In genomic region chr9:5870020-5870339, GRCh38 we compare ENCODE assay signal across 13 cellular contexts. TPM values are rescaled to one million over a fixed set of nuclear protein-coding genes. Genes with fewer than 3 reads are reported as not detected.
A peak's percentile ranks its signal among the peaks of the same experiment; 100 is the strongest.
DNase-seq lines count a peak whose midpoint lies in the region; ATAC-seq, FAIRE-seq and TF ChIP-seq lines count a peak whose summit lies in the region.
"Had no signal": no experiment of that assay in that cellular context is flagged by ENCODE, and none has a peak within 500 bp of the region (broad histone marks: within the 10 kb centered on the region; RNA-seq: fewer than 3 reads in every experiment).

No MANE protein-coding gene starts in this region.

- peaks cover 20% of the 10 kb centered on the region for H3K4me1 ChIP-seq in HepG2 (ENCODE audit: insufficient read depth, low read length)
- H3K4me1 ChIP-seq in right lobe of liver = no peaks in the 10 kb centered on the region
- peaks cover 13% of the 10 kb centered on the region for H3K4me1 ChIP-seq in Loucy (ENCODE audit: insufficient read depth, low read length, poor library complexity, severe bottlenecking)
- H3K4me1 ChIP-seq in H1 (replicated peaks in 1 of 4; ENCODE audit: control insufficient read depth in 3 of 4, insufficient read depth in 4 of 4, low read length in 3 of 4) = peaks cover 0 to 2% (median 2%) of the 10 kb centered on the region in 4 experiments; a peak in 4 of 7 replicates
- no peaks in the 10 kb centered on the region for H3K4me1 ChIP-seq in upper lobe of right lung
- H3K4me1 ChIP-seq: SJCRH30 had no signal

- 21% methylated on average over 2 of the region's 2 CpGs for WGBS in HepG2 (ENCODE audit: low lambda C conversion rate)
- 56% methylated on average over 1 of the region's 2 CpGs for WGBS in right lobe of liver (ENCODE audit: insufficient coverage, low coverage, low lambda C conversion rate, missing lambda C conversion rate)
- 59% methylated on average over 2 of the region's 2 CpGs; no CpG with 5 or more reads in 1 of the 2 experiments for WGBS in H1 (ENCODE audit: extremely low coverage in 1 of 2, insufficient coverage in 1 of 2, insufficient read length in 1 of 2, insufficient replicate concordance in 2 of 2, low coverage in 1 of 2, low lambda C conversion rate in 2 of 2, missing lambda C conversion rate in 1 of 2), 2 experiments

- H3K4me2 ChIP-seq in HepG2 (ENCODE audit: low read depth, low read length) (peak overlapping the region; percentile 54), Loucy (ENCODE audit: low read depth, low read length, poor library complexity, severe bottlenecking) (no peak overlapping the region), H1 (ENCODE audit: insufficient read depth in 1 of 2, low read depth in 2 of 2, low read length in 2 of 2) (no peak overlapping the region)

- H2BK12ac ChIP-seq in H1 (ENCODE audit: low read depth, low read length) = no peak overlapping the region

- no peak for TF ChIP-seq POLR2A in HepG2 (IDR thresholded peaks at IDR 0.05; ENCODE audit: insufficient read depth in 1 of 2, low read depth in 2 of 2, low read length in 2 of 2)
- no peak for TF ChIP-seq POLR2A in right lobe of liver (IDR thresholded peaks at IDR 0.05)
- no peak for TF ChIP-seq POLR2A in H1 (IDR thresholded peaks at IDR 0.05; ENCODE audit: control extremely low read depth in 1 of 2, low read depth in 2 of 2, low read length in 2 of 2)

- H3K23ac ChIP-seq in H1 (ENCODE audit: insufficient read length) = no peak overlapping the region

- H3K27ac ChIP-seq in HepG2 (ENCODE audit: extremely low read length, insufficient read depth, low read length) (no peak overlapping the region), right lobe of liver (no peak overlapping the region), H1 (ENCODE audit: low read depth, low read length) (no peak overlapping the region), upper lobe of right lung (no peak overlapping the region)
- H3K27ac ChIP-seq: SJCRH30 had no signal

- no peaks in the 10 kb centered on the region for H3F3A ChIP-seq in Loucy (ENCODE audit: low read depth)

- H3K56ac ChIP-seq in H1 (replicated peaks; ENCODE audit: insufficient read length, low read depth, low read length) = no peak overlapping the region

- H3K9ac ChIP-seq in HepG2 (ENCODE audit: insufficient read depth, low read depth, low read length) (no peak overlapping the region), Loucy (ENCODE audit: low read depth, low read length, poor library complexity, severe bottlenecking) (no peak overlapping the region), H1 (replicated peaks in 1 of 4; ENCODE audit: extremely low read depth in 1 of 4, low read depth in 3 of 4, low read length in 3 of 4) (no peak overlapping the region)

- in situ Hi-C loops in HepG2 (cut with HindIII; ENCODE audit: extremely low pct_ligation_motif_present, low pct_unique_long_range_greater_than_20kb) (loop anchor here (10.0 kb wide), 1 partner anchor 435 kb away; no protein-coding TSS in a partner anchor), GM13976 (cut with MboI; ENCODE audit: low sequenced_read_pairs, unreplicated experiment) (no loop called here)

- no peak for TF ChIP-seq RAD21 in HepG2 (CRISPR knock-in tag; IDR thresholded peaks at IDR 0.05)
- TF ChIP-seq RAD21 in H1 (IDR thresholded peaks at IDR 0.05 in 1 of 2, conservative IDR thresholded peaks at IDR 0.05 in 1 of 2; ENCODE audit: low read depth in 2 of 2, low read length in 2 of 2) = no peak

- H3K9me3 ChIP-seq in HepG2 (ENCODE audit: low read length) = no peaks in the 10 kb centered on the region
- no peaks in the 10 kb centered on the region for H3K9me3 ChIP-seq in right lobe of liver
- H3K9me3 ChIP-seq in Loucy (ENCODE audit: insufficient read depth, low read depth, low read length) = no peaks in the 10 kb centered on the region
- H3K9me3 ChIP-seq in H1 (ENCODE audit: insufficient read depth in 2 of 2, low read depth in 1 of 2, low read length in 1 of 2) = no peaks in the 10 kb centered on the region
- no peaks in the 10 kb centered on the region for H3K9me3 ChIP-seq in upper lobe of right lung
- H3K9me3 ChIP-seq: SJCRH30 had no signal

- no TSS peak for BruUV-seq in HepG2 (replicated peaks; lab: Mats Ljungman, UMichigan)

- H2BK20ac ChIP-seq in H1 (ENCODE audit: low read length) = no peak overlapping the region

- no peaks in the 10 kb centered on the region for H4K20me1 ChIP-seq in HepG2 (ENCODE audit: insufficient read depth, low read length)
- no peaks in the 10 kb centered on the region for H4K20me1 ChIP-seq in Loucy (ENCODE audit: insufficient read depth, low read length, poor library complexity, severe bottlenecking)
- no peaks in the 10 kb centered on the region for H4K20me1 ChIP-seq in H1 (replicated peaks in 1 of 2; ENCODE audit: control insufficient read depth in 1 of 2, insufficient read depth in 2 of 2, low read length in 2 of 2)

- no peak overlapping the region for H3K4ac ChIP-seq in H1 (replicated peaks; ENCODE audit: insufficient read length, low read depth, low read length)

- H3K36me3 ChIP-seq in HepG2 (replicated peaks in 1 of 2; ENCODE audit: control insufficient read depth in 1 of 2, insufficient read depth in 2 of 2, low read length in 2 of 2) = no peaks in the 10 kb centered on the region
- no peaks in the 10 kb centered on the region for H3K36me3 ChIP-seq in right lobe of liver
- no peaks in the 10 kb centered on the region for H3K36me3 ChIP-seq in Loucy (ENCODE audit: insufficient read depth, low read length)
- no peaks in the 10 kb centered on the region for H3K36me3 ChIP-seq in H1 (ENCODE audit: control insufficient read depth in 2 of 4, insufficient read depth in 4 of 4, low read length in 3 of 4)
- no peaks in the 10 kb centered on the region for H3K36me3 ChIP-seq in upper lobe of right lung
- H3K36me3 ChIP-seq: SJCRH30 had no signal

- H3K14ac ChIP-seq in H1 (ENCODE audit: insufficient read length) = no peak overlapping the region

- H2AFZ ChIP-seq in HepG2 (ENCODE audit: low read length) (no peak overlapping the region), Loucy (ENCODE audit: low read length) (peak overlapping the region; percentile 29; the same call in 1 of the 2 replicates), H1 (ENCODE audit: low read length) (peak overlapping the region; percentile 80)

- no peak overlapping the region for H2BK5ac ChIP-seq in H1 (ENCODE audit: low read depth, low read length)

- H3K79me1 ChIP-seq in H1 (ENCODE audit: low read depth, low read length) = no peaks in the 10 kb centered on the region

- H3K4me3 ChIP-seq in HepG2 (replicated peaks in 1 of 3; ENCODE audit: insufficient read depth in 1 of 3, low read depth in 2 of 3, low read length in 3 of 3) (0 out of 6 replicates have a peak overlapping the region, but pooled peaks of 1 of the 3 experiments have one; percentile 14), right lobe of liver (no peak overlapping the region), Loucy (ENCODE audit: low read length, poor library complexity, severe bottlenecking) (no peak overlapping the region), H1 (ENCODE audit: extremely low read depth in 1 of 4, insufficient read depth in 2 of 4, low read depth in 3 of 4, low read length in 4 of 4) (no peak overlapping the region), upper lobe of right lung (no peak overlapping the region)
- H3K4me3 ChIP-seq: SJCRH30 had no signal

- no peak for TF ChIP-seq CTCF in HepG2 (CRISPR knock-in tag; IDR thresholded peaks at IDR 0.05)
- TF ChIP-seq CTCF in right lobe of liver (IDR thresholded peaks at IDR 0.05) = no peak
- TF ChIP-seq CTCF in Loucy (conservative IDR thresholded peaks at IDR 0.05; ENCODE audit: low read length) = no peak
- TF ChIP-seq CTCF in H1 (IDR thresholded peaks at IDR 0.05; ENCODE audit: control extremely low read depth in 1 of 3, insufficient read depth in 1 of 3, low read depth in 1 of 3, low read length in 3 of 3) = no peak
- no peak for TF ChIP-seq CTCF in upper lobe of right lung (IDR thresholded peaks at IDR 0.05)
- no peak for TF ChIP-seq CTCF in GM13976 (IDR thresholded peaks at IDR 0.05; ENCODE audit: borderline replicate concordance, control extremely low read depth, extremely low read depth, insufficient read depth, missing control alignments)

- DNase-seq in HepG2 (ENCODE audit: low spot score) = no peak
- no peak for DNase-seq in right lobe of liver
- DNase-seq in H1 (ENCODE audit: low read depth in 1 of 2, low spot score in 2 of 2) = no peak
- no peak for DNase-seq in upper lobe of right lung
- DNase-seq in NOMO-1 (lab: John Stamatoyannopoulos, UW; ENCODE audit: unreplicated experiment in 2 of 2) = no peak
- DNase-seq in C1 segment of cervical spinal cord (lab: John Stamatoyannopoulos, UW) = no peak
- no peak for DNase-seq in GM13976 (ENCODE audit: low spot score)
- DNase-seq: ACHN, NCI-H187 treated with DMSO at 0.1 percent for 48 hours had no signal

- intact Hi-C loops in HepG2 (cut with micrococcal nuclease; ENCODE audit: unreplicated experiment) (no loop called here), right lobe of liver (cut with DNase I) (no loop called here), upper lobe of right lung (cut with DNase I) (no loop called here)

- POLR2A ChIA-PET in HepG2 (lab: Yijun Ruan, JAX) (no interaction called here), H1 (lab: Charles Lee; ENCODE audit: partially characterized antibody) (interaction anchor here (1.5 kb wide), 1 partner anchor 37 kb away, joined by 4 read pairs; the partner anchor contains the start of gene ERMP1)

- H3K23me2 ChIP-seq in H1 (ENCODE audit: low read depth, low read length) = no peaks in the 10 kb centered on the region

- H2AK5ac ChIP-seq in H1 (ENCODE audit: low read depth, low read length) = no peak overlapping the region

- ATAC-seq in HepG2 (peak; percentile 70), right lobe of liver (no peak), upper lobe of right lung (peak; percentile 10)
- ATAC-seq: PC-3 had no signal

- H3K79me2 ChIP-seq in HepG2 (ENCODE audit: insufficient read depth, low read length) (no peaks in the 10 kb centered on the region), Loucy (ENCODE audit: insufficient read depth, low read length) (no peaks in the 10 kb centered on the region), H1 (ENCODE audit: control insufficient read depth in 1 of 2, insufficient read depth in 2 of 2, low read length in 2 of 2) (no peaks in the 10 kb centered on the region)

- H2BK15ac ChIP-seq in H1 (ENCODE audit: low read length) = no peak overlapping the region

- H3K9me2 ChIP-seq in Loucy (replicated peaks; ENCODE audit: low read depth, low read length) = no peaks in the 10 kb centered on the region

- no peak overlapping the region for H3K18ac ChIP-seq in H1 (ENCODE audit: extremely low read depth, low read length)

- no peak overlapping the region for H4K8ac ChIP-seq in H1 (ENCODE audit: extremely low read depth, insufficient read depth, low read length)

- CTCF ChIA-PET in HepG2 (lab: Yijun Ruan, JAX; ENCODE audit: low intra/inter-chr PET ratio, low total read pairs) (interaction anchor here (1.0 to 1.6 kb wide), 4 partner anchors 38 to 435 kb away, joined by 3 to 4 read pairs (median 3); no protein-coding TSS in a partner anchor), H1 (lab: Charles Lee; ENCODE audit: partially characterized antibody) (interaction anchor here (0.8 to 3.5 kb wide), 18 partner anchors 8 to 437 kb away, joined by 3 to 38 read pairs (median 4); partner anchors contain the start of genes ERMP1 and RANBP6)

- no peak overlapping the region for H4K91ac ChIP-seq in H1 (replicated peaks; ENCODE audit: insufficient read length, low read length)

- FAIRE-seq in HepG2 (lab: Jason Lieb, UNC) (no peak), H1 (lab: Jason Lieb, UNC) (no peak)

- no peak overlapping the region for H2BK120ac ChIP-seq in H1 (replicated peaks; ENCODE audit: low read depth, low read length)

- no peak overlapping the region for H4K5ac ChIP-seq in H1 (ENCODE audit: insufficient read length, low read depth, low read length)

- TF ChIP-seq EP300 in HepG2 (IDR thresholded peaks at IDR 0.05; ENCODE audit: low read depth in 2 of 2, low read length in 2 of 2) (no peak), HepG2 (CRISPR knock-in tag; IDR thresholded peaks at IDR 0.05; ENCODE audit: borderline replicate concordance) (no peak), H1 (IDR thresholded peaks at IDR 0.05; ENCODE audit: borderline replicate concordance in 1 of 2, low read depth in 2 of 2, low read length in 2 of 2) (no peak)

- H3K27me3 ChIP-seq in HepG2 (ENCODE audit: control insufficient read depth in 1 of 2, insufficient read depth in 2 of 2, low read length in 2 of 2) (no peaks in the 10 kb centered on the region), right lobe of liver (no peaks in the 10 kb centered on the region), Loucy (ENCODE audit: insufficient read depth, low read length, poor library complexity, severe bottlenecking) (no peaks in the 10 kb centered on the region), H1 (replicated peaks in 1 of 4; ENCODE audit: control insufficient read depth in 3 of 4, extremely low read depth in 1 of 4, insufficient read depth in 3 of 4, low read length in 3 of 4) (no peaks in the 10 kb centered on the region), upper lobe of right lung (no peaks in the 10 kb centered on the region)
- H3K27me3 ChIP-seq: SJCRH30 had no signal

RNA-seq across cellular contexts. Expression of gene MLANA, which starts 20.7 kb away (rescaled TPM):
- 0.11 and 0.72 TPM in 2 replicates for total RNA-seq in HepG2 (2016; rRNA removed; fragmentation: Illumina TruSeq; extraction: Trizol)
- 0.88 TPM in 1 of 2 replicates, not detected in the other for total RNA-seq in HepG2 (2016; cell fraction: cytosol; rRNA removed; fragmentation: Illumina TruSeq; extraction: Trizol; ENCODE audit: low read depth)
- total RNA-seq in HepG2 (2016; cell fraction: insoluble cytoplasmic fraction; rRNA removed; fragmentation: Illumina TruSeq; extraction: Trizol) = 0.15 and 0.32 TPM in 2 replicates
- total RNA-seq in HepG2 (2016; cell fraction: membrane; rRNA removed; fragmentation: Illumina TruSeq; extraction: Trizol) = 0.43 and 0.72 TPM in 2 replicates
- not detected in 2 replicates for total RNA-seq in HepG2 (2016; cell fraction: nucleus; rRNA removed; fragmentation: Illumina TruSeq; extraction: Trizol)
- polyA plus RNA-seq in HepG2 (2011; rRNA removed) = 0.18 TPM in 1 of 2 replicates, not detected in the other
- not detected in 2 replicates for polyA plus RNA-seq in HepG2 (2011; cell fraction: cytosol; rRNA removed)
- polyA plus RNA-seq in HepG2 (2011; cell fraction: nucleus; rRNA removed) = not detected in 2 replicates
- 0.23 and 0.43 TPM in 2 replicates for polyA plus RNA-seq in HepG2 (2012)
- polyA plus RNA-seq in HepG2 (2016; cell fraction: cytosol; fragmentation: Illumina TruSeq; extraction: Trizol; ENCODE audit: low read depth) = 0.75 and 0.91 TPM in 2 replicates
- 0.23 and 0.33 TPM in 2 replicates for polyA plus RNA-seq in HepG2 (2016; cell fraction: insoluble cytoplasmic fraction; fragmentation: Illumina TruSeq; extraction: Trizol; ENCODE audit: low read depth)
- polyA plus RNA-seq in HepG2 (2016; cell fraction: membrane; fragmentation: Illumina TruSeq; extraction: Trizol; ENCODE audit: low read depth) = 0.70 and 1.0 TPM in 2 replicates
- polyA plus RNA-seq in HepG2 (2016; cell fraction: nucleus; fragmentation: Illumina TruSeq; extraction: Trizol; ENCODE audit: insufficient read depth, low read depth) = not detected in 2 replicates
- 0.10 TPM in 1 of 2 replicates, not detected in the other for polyA minus RNA-seq in HepG2 (2011; rRNA and poly(A)+ RNA removed; ENCODE audit: low replicate concordance)
- polyA minus RNA-seq in HepG2 (2011; cell fraction: cytosol; rRNA and poly(A)+ RNA removed) = not detected in 2 replicates
- polyA minus RNA-seq in HepG2 (2011; cell fraction: nucleus; rRNA and poly(A)+ RNA removed) = not detected in 2 replicates
- total RNA-seq in right lobe of liver = not detected
- not detected in 2 replicates for total RNA-seq in H1 (2021; fragmentation: NEBNext Ultra II Directional; extraction: Animal tissue kit (Norgen Biotek cat#: 25700))
- not detected in 2 replicates for polyA plus RNA-seq in H1 (2011; rRNA removed)
- not detected for polyA plus RNA-seq in H1 (2011; cell fraction: cytosol; rRNA removed)
- not detected for polyA plus RNA-seq in H1 (2011; cell fraction: nucleus; rRNA removed)
- polyA plus RNA-seq in H1 (2012, experiment 1 of 2) = not detected in 4 replicates
- polyA plus RNA-seq in H1 (2012, experiment 2 of 2) = not detected
- polyA plus RNA-seq in H1 (2013, experiment 1 of 2) = not detected
- polyA plus RNA-seq in H1 (2013, experiment 2 of 2) = not detected
- polyA minus RNA-seq in H1 (2011; rRNA and poly(A)+ RNA removed) = not detected in 2 replicates
- not detected for polyA minus RNA-seq in H1 (2011; cell fraction: cytosol; rRNA and poly(A)+ RNA removed)
- polyA minus RNA-seq in H1 (2011; cell fraction: nucleus; rRNA and poly(A)+ RNA removed) = not detected
- total RNA-seq in upper lobe of right lung = not detected
- total RNA-seq: CD4-positive, alpha-beta memory T cell; PC-3 had no signal

RNA-seq across cellular contexts. Expression of gene ERMP1, which starts 37.1 kb away (rescaled TPM):
- 28.1 and 40.9 TPM in 2 replicates for total RNA-seq in HepG2 (2016; rRNA removed; fragmentation: Illumina TruSeq; extraction: Trizol)
- total RNA-seq in HepG2 (2016; cell fraction: cytosol; rRNA removed; fragmentation: Illumina TruSeq; extraction: Trizol; ENCODE audit: low read depth) = 5.7 and 5.9 TPM in 2 replicates
- total RNA-seq in HepG2 (2016; cell fraction: insoluble cytoplasmic fraction; rRNA removed; fragmentation: Illumina TruSeq; extraction: Trizol) = 27.4 and 39.6 TPM in 2 replicates
- 11.3 and 14.9 TPM in 2 replicates for total RNA-seq in HepG2 (2016; cell fraction: membrane; rRNA removed; fragmentation: Illumina TruSeq; extraction: Trizol)
- 50.1 and 60.1 TPM in 2 replicates for total RNA-seq in HepG2 (2016; cell fraction: nucleus; rRNA removed; fragmentation: Illumina TruSeq; extraction: Trizol)
- 46.8 and 65.4 TPM in 2 replicates for polyA plus RNA-seq in HepG2 (2011; rRNA removed)
- 33.1 and 44.2 TPM in 2 replicates for polyA plus RNA-seq in HepG2 (2011; cell fraction: cytosol; rRNA removed)
- polyA plus RNA-seq in HepG2 (2011; cell fraction: nucleus; rRNA removed) = 24.2 and 24.7 TPM in 2 replicates
- polyA plus RNA-seq in HepG2 (2012) = 43.7 and 53.7 TPM in 2 replicates
- 1.6 and 2.0 TPM in 2 replicates for polyA plus RNA-seq in HepG2 (2016; cell fraction: cytosol; fragmentation: Illumina TruSeq; extraction: Trizol; ENCODE audit: low read depth)
- 19.0 and 20.2 TPM in 2 replicates for polyA plus RNA-seq in HepG2 (2016; cell fraction: insoluble cytoplasmic fraction; fragmentation: Illumina TruSeq; extraction: Trizol; ENCODE audit: low read depth)
- 5.1 and 6.0 TPM in 2 replicates for polyA plus RNA-seq in HepG2 (2016; cell fraction: membrane; fragmentation: Illumina TruSeq; extraction: Trizol; ENCODE audit: low read depth)
- polyA plus RNA-seq in HepG2 (2016; cell fraction: nucleus; fragmentation: Illumina TruSeq; extraction: Trizol; ENCODE audit: insufficient read depth, low read depth) = 44.8 and 46.9 TPM in 2 replicates
- polyA minus RNA-seq in HepG2 (2011; rRNA and poly(A)+ RNA removed; ENCODE audit: low replicate concordance) = 64.3 and 119 TPM in 2 replicates
- 73.7 and 81.5 TPM in 2 replicates for polyA minus RNA-seq in HepG2 (2011; cell fraction: cytosol; rRNA and poly(A)+ RNA removed)
- 70.6 and 70.7 TPM in 2 replicates for polyA minus RNA-seq in HepG2 (2011; cell fraction: nucleus; rRNA and poly(A)+ RNA removed)
- total RNA-seq in right lobe of liver = 10 to 100 TPM in 3 of 6 experiments, 1 to 10 TPM in 3; 7.9 to 13.9 (median 10.2) TPM
- total RNA-seq in H1 (2021; fragmentation: NEBNext Ultra II Directional; extraction: Animal tissue kit (Norgen Biotek cat#: 25700)) = 16.5 and 16.7 TPM in 2 replicates
- polyA plus RNA-seq in H1 (2011; rRNA removed) = 8.3 and 12.8 TPM in 2 replicates
- 12.4 TPM for polyA plus RNA-seq in H1 (2011; cell fraction: cytosol; rRNA removed)
- 9.4 TPM for polyA plus RNA-seq in H1 (2011; cell fraction: nucleus; rRNA removed)
- polyA plus RNA-seq in H1 (2012, experiment 1 of 2) = 11.0 to 15.0 TPM (median 13.3 TPM) in 4 replicates
- 0.96 TPM for polyA plus RNA-seq in H1 (2012, experiment 2 of 2)
- 19.5 TPM for polyA plus RNA-seq in H1 (2013, experiment 1 of 2)
- 18.8 TPM for polyA plus RNA-seq in H1 (2013, experiment 2 of 2)
- 25.8 and 34.7 TPM in 2 replicates for polyA minus RNA-seq in H1 (2011; rRNA and poly(A)+ RNA removed)
- 10.8 TPM for polyA minus RNA-seq in H1 (2011; cell fraction: cytosol; rRNA and poly(A)+ RNA removed)
- 16.9 TPM for polyA minus RNA-seq in H1 (2011; cell fraction: nucleus; rRNA and poly(A)+ RNA removed)
- total RNA-seq in upper lobe of right lung = 34.8 TPM

Comparison
In these comparisons a context has a peak if more than half of its experiments do, and no peak if none do; other contexts are left out.
1. ATAC-seq: peak in HepG2 (single experiment) and upper lobe of right lung (single experiment); none in right lobe of liver (0 of 4).